ENCODE assay signal across 13 cellular contexts in genomic region chr4:77581724-77582123, GRCh38. TPM values are rescaled to one million over a fixed set of nuclear protein-coding genes. Genes with fewer than 3 reads are reported as not detected.
DNase-seq lines count a peak whose midpoint lies in the region; ATAC-seq and TF ChIP-seq lines count a peak whose summit lies in the region.
"Had no signal": no experiment of that assay in that cellular context is flagged by ENCODE, and none has a peak within 500 bp of the region (broad histone marks: within the 10 kb centered on the region; RNA-seq: fewer than 3 reads in every experiment).

No MANE protein-coding gene starts in this region.

- DNase-seq in activated naive CD4-positive, alpha-beta T cell (lab: John Stamatoyannopoulos, UW) = no peak
- DNase-seq in activated naive CD8-positive, alpha-beta T cell treated with anti-CD3 and anti-CD28 coated beads, Interleukin-2, amount 50 U/mL, for 24 hours = no peak
- DNase-seq in type B pancreatic cell (ENCODE audit: extremely low spot score, unreplicated experiment) (no peak), UCSD-AML1 (lab: John Stamatoyannopoulos, UW; ENCODE audit: unreplicated experiment) (no peak), testis (no peak)
- DNase-seq in activated CD4-positive, alpha-beta T cell treated with anti-CD3 and anti-CD28 coated beads for 1 hour = no peak
- DNase-seq: activated B cell treated with CpG ODN at 0.5 μM for 24 hours had no signal

- peak overlapping the region; percentile 26 for H3K27ac Mint-ChIP-seq in activated naive CD4-positive, alpha-beta T cell treated with anti-CD3 and anti-CD28 coated beads, Interleukin-2, amount 50 U/mL, for 24 hours
- peak overlapping the region; percentile 93 for H3K27ac Mint-ChIP-seq in activated naive CD8-positive, alpha-beta T cell treated with anti-CD3 and anti-CD28 coated beads, Interleukin-2, amount 50 U/mL, for 24 hours
- H3K27ac Mint-ChIP-seq in type B pancreatic cell = peak overlapping the region; percentile 64
- H3K27ac Mint-ChIP-seq: activated B cell treated with CpG ODN at 0.5 μM for 24 hours had no signal

- peaks cover 17% of the 10 kb centered on the region for H3K4me1 Mint-ChIP-seq in activated naive CD4-positive, alpha-beta T cell treated with anti-CD3 and anti-CD28 coated beads, Interleukin-2, amount 50 U/mL, for 24 hours
- peaks cover 73% of the 10 kb centered on the region for H3K4me1 Mint-ChIP-seq in activated naive CD8-positive, alpha-beta T cell treated with anti-CD3 and anti-CD28 coated beads, Interleukin-2, amount 50 U/mL, for 24 hours
- H3K4me1 Mint-ChIP-seq in type B pancreatic cell (ENCODE audit: unreplicated experiment) = no peaks in the 10 kb centered on the region
- H3K4me1 Mint-ChIP-seq: brain had no signal

- ATAC-seq in HG03066 (IDR thresholded peaks at IDR 0.05; ENCODE audit: low read depth, unreplicated experiment) = peak; percentile 69
- peak; percentile 83 for ATAC-seq in activated naive CD8-positive, alpha-beta T cell treated with anti-CD3 and anti-CD28 coated beads, Interleukin-2, amount 50 U/mL, for 24 hours
- ATAC-seq: sciatic nerve had no signal

- no peak for TF ChIP-seq POLR2A in testis (IDR thresholded peaks at IDR 0.05)

- 52 to 61% methylated on average over 4 of the region's 4 CpGs for WGBS in testis, 2 donors

- peak overlapping the region in 1 of 2 donors; percentile 24 for H3K27ac ChIP-seq in testis

- H3K36me3 Mint-ChIP-seq in activated naive CD4-positive, alpha-beta T cell treated with anti-CD3 and anti-CD28 coated beads, Interleukin-2, amount 50 U/mL, for 24 hours = peaks cover 1% of the 10 kb centered on the region
- peaks cover 3% of the 10 kb centered on the region for H3K36me3 Mint-ChIP-seq in activated naive CD8-positive, alpha-beta T cell treated with anti-CD3 and anti-CD28 coated beads, Interleukin-2, amount 50 U/mL, for 24 hours (ENCODE audit: low read depth)
- H3K36me3 Mint-ChIP-seq in type B pancreatic cell = no peaks in the 10 kb centered on the region
- H3K36me3 Mint-ChIP-seq: brain had no signal

- no peak overlapping the region for H3K4me3 ChIP-seq in testis
- H3K4me3 ChIP-seq: HAP-1, lung had no signal

- peak overlapping the region; percentile 26 for H3K4me3 Mint-ChIP-seq in activated naive CD4-positive, alpha-beta T cell treated with anti-CD3 and anti-CD28 coated beads, Interleukin-2, amount 50 U/mL, for 24 hours
- peak overlapping the region; percentile 55 for H3K4me3 Mint-ChIP-seq in activated naive CD8-positive, alpha-beta T cell treated with anti-CD3 and anti-CD28 coated beads, Interleukin-2, amount 50 U/mL, for 24 hours
- H3K4me3 Mint-ChIP-seq in type B pancreatic cell = no peak overlapping the region
- H3K4me3 Mint-ChIP-seq: activated B cell treated with CpG ODN at 0.5 μM for 24 hours, brain had no signal

- no peaks in the 10 kb centered on the region for H3K9me3 Mint-ChIP-seq in activated naive CD4-positive, alpha-beta T cell treated with anti-CD3 and anti-CD28 coated beads, Interleukin-2, amount 50 U/mL, for 24 hours
- peaks cover 8% of the 10 kb centered on the region for H3K9me3 Mint-ChIP-seq in activated naive CD8-positive, alpha-beta T cell treated with anti-CD3 and anti-CD28 coated beads, Interleukin-2, amount 50 U/mL, for 24 hours
- H3K9me3 Mint-ChIP-seq in type B pancreatic cell = peaks cover 6% of the 10 kb centered on the region
- H3K9me3 Mint-ChIP-seq: activated B cell treated with CpG ODN at 0.5 μM for 24 hours had no signal

- H3K27me3 ChIP-seq in testis = no peaks in the 10 kb centered on the region

- H3K36me3 ChIP-seq in testis (ENCODE audit: low read depth, missing control alignments) = no peaks in the 10 kb centered on the region
- H3K36me3 ChIP-seq: HAP-1 had no signal

- TF ChIP-seq CTCF in type B pancreatic cell (conservative IDR thresholded peaks at IDR 0.05) = no peak
- no peak for TF ChIP-seq CTCF in testis (IDR thresholded peaks at IDR 0.05)

- peaks cover 10% of the 10 kb centered on the region for H3K27me3 Mint-ChIP-seq in activated naive CD4-positive, alpha-beta T cell treated with anti-CD3 and anti-CD28 coated beads, Interleukin-2, amount 50 U/mL, for 24 hours
- H3K27me3 Mint-ChIP-seq in activated naive CD8-positive, alpha-beta T cell treated with anti-CD3 and anti-CD28 coated beads, Interleukin-2, amount 50 U/mL, for 24 hours = peaks cover 6% of the 10 kb centered on the region
- peaks cover 3% of the 10 kb centered on the region for H3K27me3 Mint-ChIP-seq in type B pancreatic cell
- H3K27me3 Mint-ChIP-seq: brain had no signal

- H3K9me3 ChIP-seq in testis = no peaks in the 10 kb centered on the region
- H3K9me3 ChIP-seq: HAP-1 had no signal

- no peaks in the 10 kb centered on the region for H3K4me1 ChIP-seq in testis
- H3K4me1 ChIP-seq: HAP-1 had no signal

- intact Hi-C loops in testis (cut with DNase I; ENCODE audit: low total_unique reads) = no loop called here

RNA-seq across cellular contexts. Expression of gene CXCL13, which starts 23.9 kb away (rescaled TPM):
- 0.75 TPM in 1 of 2 replicates, not detected in the other for total RNA-seq in type B pancreatic cell (ENCODE audit: low replicate concordance)
- 1 to 10 TPM in 1 of 2 donors, under 1 TPM in 1; 0.56 to 2.0 TPM for total RNA-seq in testis
- polyA plus RNA-seq in testis (ENCODE audit: insufficient read depth, low read depth, low replicate concordance) = 1.7 TPM
- total RNA-seq: sciatic nerve had no signal

Comparison
In these comparisons a context has a peak if more than half of its experiments do, and no peak if none do; other contexts are left out.
1. H3K27ac Mint-ChIP-seq: peak in every context shown above with its lines; median percentile 93 in activated naive CD8-positive, alpha-beta T cell treated with anti-CD3 and anti-CD28 coated beads, Interleukin-2, amount 50 U/mL, for 24 hours; 64 in type B pancreatic cell; 26 in activated naive CD4-positive, alpha-beta T cell treated with anti-CD3 and anti-CD28 coated beads, Interleukin-2, amount 50 U/mL, for 24 hours.